Comparison of ENCODE assay signal across 17 cellular contexts in genomic region chr4:83297548-83298260, GRCh38. TPM values are rescaled to one million over a fixed set of nuclear protein-coding genes. Genes with fewer than 3 reads are reported as not detected.
DNase-seq lines count a peak whose midpoint lies in the region; ATAC-seq and TF ChIP-seq lines count a peak whose summit lies in the region.
"Had no signal": no experiment of that assay in that cellular context is flagged by ENCODE, and none has a peak within 500 bp of the region (broad histone marks: within the 10 kb centered on the region; RNA-seq: fewer than 3 reads in every experiment).

No MANE protein-coding gene starts in this region.

- peak overlapping the region; percentile 53 for H3K4me3 Mint-ChIP-seq in activated naive CD8-positive, alpha-beta T cell treated with anti-CD3 and anti-CD28 coated beads, Interleukin-2, amount 10 ng/mL, durations not matched to agents 7 days and 5 days
- no peak overlapping the region for H3K4me3 Mint-ChIP-seq in activated naive CD8-positive, alpha-beta T cell treated with anti-CD3 and anti-CD28 coated beads for 36 hours
- H3K4me3 Mint-ChIP-seq in activated T-helper 17 cell treated with anti-CD3 and anti-CD28 coated beads, Interleukin-2, amount 50 U/mL, for 72 hours, result peak overlapping the region; percentile 6
- no peak overlapping the region for H3K4me3 Mint-ChIP-seq in stimulated activated naive B cell treated with anti-CD40 and anti-IgM and Interleukin-4, amounts not matched to agents 10 μg/mL and 1 μg/mL and 100 μg/mL, for 72 hours
- H3K4me3 Mint-ChIP-seq: HFFc6 had no signal

- no peaks in the 10 kb centered on the region for H3K79me2 ChIP-seq in MM.1S (ENCODE audit: low read length)

- H3F3A ChIP-seq in MM.1S (ENCODE audit: insufficient read depth, low read length), result peaks cover 42% of the 10 kb centered on the region

- H3K4me3 ChIP-seq in MM.1S (ENCODE audit: low read length), result peak overlapping the region; percentile 15
- H3K4me3 ChIP-seq in MG63, result no peak overlapping the region

- H3K27ac ChIP-seq in MM.1S (ENCODE audit: low read length), result peak overlapping the region; percentile 84

- peak overlapping the region; percentile 14; the same call in 1 of the 2 replicates for H3K9ac ChIP-seq in MM.1S (ENCODE audit: low read length)

- DNase-seq in activated naive CD8-positive, alpha-beta T cell treated with anti-CD3 and anti-CD28 coated beads, Interleukin-2, amount 10 ng/mL, durations not matched to agents 7 days and 5 days, result no peak
- DNase-seq in activated naive CD8-positive, alpha-beta T cell treated with anti-CD3 and anti-CD28 coated beads for 36 hours, result no peak
- peak; percentile 89 for DNase-seq in MM.1S
- no peak for DNase-seq in stimulated activated naive B cell treated with anti-CD40 and anti-IgM and Interleukin-4, amounts not matched to agents 10 μg/mL and 1 μg/mL and 100 μg/mL, for 72 hours
- no peak for DNase-seq in MG63
- no peak for DNase-seq in middle frontal gyrus (ENCODE audit: extremely low spot score, low spot score)
- DNase-seq in HK-2 (ENCODE audit: unreplicated experiment), result no peak
- DNase-seq: activated CD4-positive, alpha-beta T cell treated with anti-CD3 and anti-CD28 coated beads, Interleukin-2, amount 50 U/mL, for 4 hours; HFFc6; NCI-H345; NK-92 treated with Interleukin-12 subunit alpha and Interleukin-12 subunit beta, amount 100 ng/mL, for 24 hours; occipital lobe; SHP77 treated with DMSO at 0.1 percent for 48 hours; stimulated activated CD4-positive, alpha-beta T cell treated with anti-CD3 and anti-CD28 coated beads, Interleukin-2, amount 100 ng/mL, for 24 hours had no signal

- H3K27me3 ChIP-seq in MM.1S (replicated peaks; ENCODE audit: insufficient read depth, low read length) (no peaks in the 10 kb centered on the region), MG63 (no peaks in the 10 kb centered on the region)

- no peaks in the 10 kb centered on the region for H3K9me3 Mint-ChIP-seq in activated naive CD8-positive, alpha-beta T cell treated with anti-CD3 and anti-CD28 coated beads, Interleukin-2, amount 10 ng/mL, durations not matched to agents 7 days and 5 days
- no peaks in the 10 kb centered on the region for H3K9me3 Mint-ChIP-seq in activated naive CD8-positive, alpha-beta T cell treated with anti-CD3 and anti-CD28 coated beads for 36 hours
- H3K9me3 Mint-ChIP-seq in activated T-helper 17 cell treated with anti-CD3 and anti-CD28 coated beads, Interleukin-2, amount 50 U/mL, for 72 hours, result no peaks in the 10 kb centered on the region
- H3K9me3 Mint-ChIP-seq in stimulated activated naive B cell treated with anti-CD40 and anti-IgM and Interleukin-4, amounts not matched to agents 10 μg/mL and 1 μg/mL and 100 μg/mL, for 72 hours, result no peaks in the 10 kb centered on the region
- H3K9me3 Mint-ChIP-seq: HFFc6 had no signal

- H3K27ac Mint-ChIP-seq in activated naive CD8-positive, alpha-beta T cell treated with anti-CD3 and anti-CD28 coated beads, Interleukin-2, amount 10 ng/mL, durations not matched to agents 7 days and 5 days, result peak overlapping the region; percentile 47
- H3K27ac Mint-ChIP-seq in activated naive CD8-positive, alpha-beta T cell treated with anti-CD3 and anti-CD28 coated beads for 36 hours, result no peak overlapping the region
- H3K27ac Mint-ChIP-seq in activated T-helper 17 cell treated with anti-CD3 and anti-CD28 coated beads, Interleukin-2, amount 50 U/mL, for 72 hours, result peak overlapping the region; percentile 39
- H3K27ac Mint-ChIP-seq in stimulated activated naive B cell treated with anti-CD40 and anti-IgM and Interleukin-4, amounts not matched to agents 10 μg/mL and 1 μg/mL and 100 μg/mL, for 72 hours, result no peak overlapping the region
- H3K27ac Mint-ChIP-seq: HFFc6, IgD-negative memory B cell had no signal

- ATAC-seq in activated naive CD8-positive, alpha-beta T cell treated with anti-CD3 and anti-CD28 coated beads, Interleukin-2, amount 10 ng/mL, durations not matched to agents 7 days and 5 days (ENCODE audit: low read depth), result peak; percentile 70
- peak; percentile 42 for ATAC-seq in activated T-helper 17 cell treated with anti-CD3 and anti-CD28 coated beads, Interleukin-2, amount 50 U/mL, for 72 hours (replicated peaks)
- ATAC-seq in stimulated activated naive B cell treated with anti-CD40 and anti-IgM and Interleukin-4, amounts not matched to agents 10 μg/mL and 1 μg/mL and 100 μg/mL, for 72 hours (replicated peaks), result peak; percentile 48 to 53
- ATAC-seq: sciatic nerve had no signal

- peak overlapping the region; percentile 22 for H2AFZ ChIP-seq in MM.1S (ENCODE audit: low read length)

- H4K20me1 ChIP-seq in MM.1S (ENCODE audit: insufficient read depth, low read length), result no peaks in the 10 kb centered on the region

- no peaks in the 10 kb centered on the region for H3K27me3 Mint-ChIP-seq in activated naive CD8-positive, alpha-beta T cell treated with anti-CD3 and anti-CD28 coated beads, Interleukin-2, amount 10 ng/mL, durations not matched to agents 7 days and 5 days
- no peaks in the 10 kb centered on the region for H3K27me3 Mint-ChIP-seq in activated naive CD8-positive, alpha-beta T cell treated with anti-CD3 and anti-CD28 coated beads for 36 hours
- H3K27me3 Mint-ChIP-seq in activated T-helper 17 cell treated with anti-CD3 and anti-CD28 coated beads, Interleukin-2, amount 50 U/mL, for 72 hours, result no peaks in the 10 kb centered on the region
- no peaks in the 10 kb centered on the region for H3K27me3 Mint-ChIP-seq in stimulated activated naive B cell treated with anti-CD40 and anti-IgM and Interleukin-4, amounts not matched to agents 10 μg/mL and 1 μg/mL and 100 μg/mL, for 72 hours
- H3K27me3 Mint-ChIP-seq: IgD-negative memory B cell had no signal

- no peaks in the 10 kb centered on the region for H3K9me3 ChIP-seq in MM.1S (replicated peaks; ENCODE audit: insufficient read depth, low read length)
- no peaks in the 10 kb centered on the region for H3K9me3 ChIP-seq in MG63

- H3K4me1 ChIP-seq in MM.1S (ENCODE audit: low read length), result peaks cover 43% of the 10 kb centered on the region

- H3K4me1 Mint-ChIP-seq in activated naive CD8-positive, alpha-beta T cell treated with anti-CD3 and anti-CD28 coated beads, Interleukin-2, amount 10 ng/mL, durations not matched to agents 7 days and 5 days, result peaks cover 9% of the 10 kb centered on the region
- peaks cover 4% of the 10 kb centered on the region for H3K4me1 Mint-ChIP-seq in activated naive CD8-positive, alpha-beta T cell treated with anti-CD3 and anti-CD28 coated beads for 36 hours
- peaks cover 10% of the 10 kb centered on the region for H3K4me1 Mint-ChIP-seq in activated T-helper 17 cell treated with anti-CD3 and anti-CD28 coated beads, Interleukin-2, amount 50 U/mL, for 72 hours
- H3K4me1 Mint-ChIP-seq in stimulated activated naive B cell treated with anti-CD40 and anti-IgM and Interleukin-4, amounts not matched to agents 10 μg/mL and 1 μg/mL and 100 μg/mL, for 72 hours, result peaks cover 10 to 19% of the 10 kb centered on the region in 2 donors

- peak overlapping the region; percentile 84 for H3K4me2 ChIP-seq in MM.1S (ENCODE audit: low read depth, low read length)

- H3K36me3 Mint-ChIP-seq in activated naive CD8-positive, alpha-beta T cell treated with anti-CD3 and anti-CD28 coated beads, Interleukin-2, amount 10 ng/mL, durations not matched to agents 7 days and 5 days, result peaks cover 35% of the 10 kb centered on the region
- peaks cover 3% of the 10 kb centered on the region for H3K36me3 Mint-ChIP-seq in activated naive CD8-positive, alpha-beta T cell treated with anti-CD3 and anti-CD28 coated beads for 36 hours
- peaks cover 27% of the 10 kb centered on the region for H3K36me3 Mint-ChIP-seq in activated T-helper 17 cell treated with anti-CD3 and anti-CD28 coated beads, Interleukin-2, amount 50 U/mL, for 72 hours (ENCODE audit: low read depth)
- no peaks in the 10 kb centered on the region for H3K36me3 Mint-ChIP-seq in stimulated activated naive B cell treated with anti-CD40 and anti-IgM and Interleukin-4, amounts not matched to agents 10 μg/mL and 1 μg/mL and 100 μg/mL, for 72 hours
- H3K36me3 Mint-ChIP-seq: IgD-negative memory B cell had no signal

- no peaks in the 10 kb centered on the region for H3K9me2 ChIP-seq in MM.1S (replicated peaks; ENCODE audit: insufficient read depth, low read length)

- H3K36me3 ChIP-seq in MM.1S (replicated peaks; ENCODE audit: insufficient read depth, low read length) (no peaks in the 10 kb centered on the region), MG63 (no peaks in the 10 kb centered on the region)

- no peak for TF ChIP-seq CTCF in MM.1S (IDR thresholded peaks at IDR 0.05; ENCODE audit: low read length)

- POLR2A ChIA-PET in activated naive CD8-positive, alpha-beta T cell treated with anti-CD3 and anti-CD28 coated beads, Interleukin-2, amount 10 ng/mL, durations not matched to agents 7 days and 5 days (lab: Charles Lee), result interaction anchor here (0.6 to 1.4 kb wide), 3 partner anchors 13 to 485 kb away, joined by 5 to 7 read pairs (median 5); partner anchors contain the start of gene COQ2

RNA-seq across cellular contexts. Expression of gene COQ2, which starts 13.1 kb away (rescaled TPM):
- 10 to 100 TPM; 13.1 to 15.5 TPM for total RNA-seq in activated naive CD8-positive, alpha-beta T cell treated with anti-CD3 and anti-CD28 coated beads, Interleukin-2, amount 10 ng/mL, durations not matched to agents 7 days and 5 days
- total RNA-seq in activated naive CD8-positive, alpha-beta T cell treated with anti-CD3 and anti-CD28 coated beads for 36 hours, result 10 to 100 TPM; 24.8 to 25.1 TPM
- total RNA-seq in activated T-helper 17 cell treated with anti-CD3 and anti-CD28 coated beads, Interleukin-2, amount 50 U/mL, for 72 hours, result 10 to 100 TPM in 1 of 2 donors, 1 to 10 TPM in 1; 7.5 to 12.7 TPM
- 21.8 and 34.9 TPM in 2 replicates for total RNA-seq in MG63 (2014; rRNA removed; shearing (Covaris generic); ENCODE audit: low replicate concordance)

RNA-seq across cellular contexts. Expression of gene HPSE, which starts 36.9 kb away (rescaled TPM):
- 10 to 100 TPM; 16.5 to 17.3 TPM for total RNA-seq in activated naive CD8-positive, alpha-beta T cell treated with anti-CD3 and anti-CD28 coated beads, Interleukin-2, amount 10 ng/mL, durations not matched to agents 7 days and 5 days
- 1 to 10 TPM; 6.5 to 7.8 TPM for total RNA-seq in activated naive CD8-positive, alpha-beta T cell treated with anti-CD3 and anti-CD28 coated beads for 36 hours
- total RNA-seq in activated T-helper 17 cell treated with anti-CD3 and anti-CD28 coated beads, Interleukin-2, amount 50 U/mL, for 72 hours, result 10 to 100 TPM; 12.3 to 13.7 TPM
- 2.1 TPM in 1 of 2 replicates, not detected in the other for total RNA-seq in MG63 (2014; rRNA removed; shearing (Covaris generic); ENCODE audit: low replicate concordance)

Comparison
In these comparisons a context has a peak if more than half of its experiments do, and no peak if none do; other contexts are left out.
1. H3K27ac Mint-ChIP-seq: peak in activated naive CD8-positive, alpha-beta T cell treated with anti-CD3 and anti-CD28 coated beads, Interleukin-2, amount 10 ng/mL, durations not matched to agents 7 days and 5 days (single experiment) and activated T-helper 17 cell treated with anti-CD3 and anti-CD28 coated beads, Interleukin-2, amount 50 U/mL, for 72 hours (single experiment); none in activated naive CD8-positive, alpha-beta T cell treated with anti-CD3 and anti-CD28 coated beads for 36 hours (single experiment) and stimulated activated naive B cell treated with anti-CD40 and anti-IgM and Interleukin-4, amounts not matched to agents 10 μg/mL and 1 μg/mL and 100 μg/mL, for 72 hours (single experiment).
2. H3K4me3 Mint-ChIP-seq: peak in activated naive CD8-positive, alpha-beta T cell treated with anti-CD3 and anti-CD28 coated beads, Interleukin-2, amount 10 ng/mL, durations not matched to agents 7 days and 5 days (single experiment) and activated T-helper 17 cell treated with anti-CD3 and anti-CD28 coated beads, Interleukin-2, amount 50 U/mL, for 72 hours (single experiment); none in activated naive CD8-positive, alpha-beta T cell treated with anti-CD3 and anti-CD28 coated beads for 36 hours (single experiment) and stimulated activated naive B cell treated with anti-CD40 and anti-IgM and Interleukin-4, amounts not matched to agents 10 μg/mL and 1 μg/mL and 100 μg/mL, for 72 hours (0 of 2).
3. Peak in every context shown above with its lines, with median percentiles within 50 percentile points of each other: ATAC-seq.